In the genomic region with DNA sequence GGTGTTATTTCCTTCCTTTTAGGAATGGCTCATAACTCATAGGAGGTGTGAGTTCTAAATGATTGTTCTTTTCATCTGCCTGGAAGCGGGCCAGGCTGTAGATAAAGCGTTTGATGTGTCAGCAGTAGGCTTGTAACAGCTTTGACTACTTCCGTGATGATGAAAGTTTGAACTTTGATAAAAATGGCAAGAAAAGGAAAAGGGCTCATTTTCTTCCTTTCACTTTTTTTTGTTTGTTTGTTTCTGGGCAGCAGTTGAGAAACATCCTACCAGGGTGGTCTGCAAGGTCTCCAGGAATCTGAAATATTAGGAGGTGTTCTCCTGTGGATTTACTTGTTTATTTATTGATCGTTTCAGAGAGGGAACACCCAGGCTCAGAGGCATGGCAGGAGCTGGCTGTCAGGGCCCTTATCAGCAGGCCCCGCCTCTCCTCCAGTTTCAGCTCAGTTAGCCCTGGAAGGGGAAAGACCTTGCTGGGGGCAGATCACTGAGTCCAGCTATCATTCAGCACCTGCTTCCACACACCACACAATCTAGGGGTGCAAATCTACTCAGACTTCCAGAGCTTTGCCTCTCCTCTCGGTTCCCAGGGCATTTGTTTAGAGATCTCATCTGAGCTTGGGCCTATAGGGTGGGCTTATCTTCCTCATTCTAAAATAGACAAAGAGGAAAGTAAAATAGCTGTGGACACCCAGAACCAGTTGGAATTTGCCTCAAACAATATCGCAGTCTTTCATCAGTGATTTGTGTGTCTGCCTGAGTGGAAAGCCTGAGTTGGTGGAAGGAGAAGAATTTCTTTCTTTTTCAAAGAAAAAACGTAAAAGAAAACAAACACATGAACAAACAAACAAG, we compare ENCODE assay signal across 2 cellular contexts.
TF ChIP-seq lines count a peak whose summit lies in the region.

No MANE protein-coding gene starts in this region.

TF ChIP-seq in A549, 52 proteins besides CTCF, POLR2A, EP300 and RAD21 (continued from another document):
- TF ChIP-seq RARB (CRISPR knock-in tag; IDR thresholded peaks at IDR 0.05), result 0 out of 2 replicates have a peak, but pooled peaks have one; percentile 29
- TF ChIP-seq CHD4 (IDR thresholded peaks at IDR 0.05; ENCODE audit: borderline replicate concordance), result no peak
- no peak for TF ChIP-seq PHF8 (IDR thresholded peaks at IDR 0.05; ENCODE audit: borderline replicate concordance, low read depth)
- TF ChIP-seq FOSL2 (IDR thresholded peaks at IDR 0.05), result peak; percentile 58; the same call in 1 of the 2 replicates
- TF ChIP-seq FOSL2 (CRISPR knock-in tag; IDR thresholded peaks at IDR 0.05), result peak; percentile 67
- TF ChIP-seq MAFK (IDR thresholded peaks at IDR 0.05; ENCODE audit: partially characterized antibody), result peak; percentile 79
- peak; percentile 77 to 95 for TF ChIP-seq CEBPB (IDR thresholded peaks at IDR 0.05)
- TF ChIP-seq, protein P1, sequence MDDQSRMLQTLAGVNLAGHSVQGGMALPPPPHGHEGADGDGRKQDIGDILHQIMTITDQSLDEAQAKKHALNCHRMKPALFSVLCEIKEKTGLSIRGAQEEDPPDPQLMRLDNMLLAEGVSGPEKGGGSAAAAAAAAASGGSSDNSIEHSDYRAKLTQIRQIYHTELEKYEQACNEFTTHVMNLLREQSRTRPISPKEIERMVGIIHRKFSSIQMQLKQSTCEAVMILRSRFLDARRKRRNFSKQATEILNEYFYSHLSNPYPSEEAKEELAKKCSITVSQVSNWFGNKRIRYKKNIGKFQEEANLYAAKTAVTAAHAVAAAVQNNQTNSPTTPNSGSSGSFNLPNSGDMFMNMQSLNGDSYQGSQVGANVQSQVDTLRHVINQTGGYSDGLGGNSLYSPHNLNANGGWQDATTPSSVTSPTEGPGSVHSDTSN (IDR thresholded peaks at IDR 0.05), result no peak
- TF ChIP-seq GATA3 (IDR thresholded peaks at IDR 0.05; ENCODE audit: borderline replicate concordance), result peak; percentile 83
- TF ChIP-seq SMC3 (IDR thresholded peaks at IDR 0.05), result peak; percentile 27; the same call in 2 of the 3 replicates
- TF ChIP-seq, protein P2, sequence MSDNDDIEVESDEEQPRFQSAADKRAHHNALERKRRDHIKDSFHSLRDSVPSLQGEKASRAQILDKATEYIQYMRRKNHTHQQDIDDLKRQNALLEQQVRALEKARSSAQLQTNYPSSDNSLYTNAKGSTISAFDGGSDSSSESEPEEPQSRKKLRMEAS (IDR thresholded peaks at IDR 0.05), result peak; percentile 48; the same call in 1 of the 2 replicates
- TF ChIP-seq JUNB (IDR thresholded peaks at IDR 0.05), result peak; percentile 89

TF ChIP-seq in liver, 16 proteins besides CTCF, POLR2A, EP300 and RAD21 (continued from another document):
- TF ChIP-seq, protein P3, sequence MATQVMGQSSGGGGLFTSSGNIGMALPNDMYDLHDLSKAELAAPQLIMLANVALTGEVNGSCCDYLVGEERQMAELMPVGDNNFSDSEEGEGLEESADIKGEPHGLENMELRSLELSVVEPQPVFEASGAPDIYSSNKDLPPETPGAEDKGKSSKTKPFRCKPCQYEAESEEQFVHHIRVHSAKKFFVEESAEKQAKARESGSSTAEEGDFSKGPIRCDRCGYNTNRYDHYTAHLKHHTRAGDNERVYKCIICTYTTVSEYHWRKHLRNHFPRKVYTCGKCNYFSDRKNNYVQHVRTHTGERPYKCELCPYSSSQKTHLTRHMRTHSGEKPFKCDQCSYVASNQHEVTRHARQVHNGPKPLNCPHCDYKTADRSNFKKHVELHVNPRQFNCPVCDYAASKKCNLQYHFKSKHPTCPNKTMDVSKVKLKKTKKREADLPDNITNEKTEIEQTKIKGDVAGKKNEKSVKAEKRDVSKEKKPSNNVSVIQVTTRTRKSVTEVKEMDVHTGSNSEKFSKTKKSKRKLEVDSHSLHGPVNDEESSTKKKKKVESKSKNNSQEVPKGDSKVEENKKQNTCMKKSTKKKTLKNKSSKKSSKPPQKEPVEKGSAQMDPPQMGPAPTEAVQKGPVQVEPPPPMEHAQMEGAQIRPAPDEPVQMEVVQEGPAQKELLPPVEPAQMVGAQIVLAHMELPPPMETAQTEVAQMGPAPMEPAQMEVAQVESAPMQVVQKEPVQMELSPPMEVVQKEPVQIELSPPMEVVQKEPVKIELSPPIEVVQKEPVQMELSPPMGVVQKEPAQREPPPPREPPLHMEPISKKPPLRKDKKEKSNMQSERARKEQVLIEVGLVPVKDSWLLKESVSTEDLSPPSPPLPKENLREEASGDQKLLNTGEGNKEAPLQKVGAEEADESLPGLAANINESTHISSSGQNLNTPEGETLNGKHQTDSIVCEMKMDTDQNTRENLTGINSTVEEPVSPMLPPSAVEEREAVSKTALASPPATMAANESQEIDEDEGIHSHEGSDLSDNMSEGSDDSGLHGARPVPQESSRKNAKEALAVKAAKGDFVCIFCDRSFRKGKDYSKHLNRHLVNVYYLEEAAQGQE (IDR thresholded peaks at IDR 0.05), result peak; percentile 51
- TF ChIP-seq, protein P2 (IDR thresholded peaks at IDR 0.05), result peak; percentile 58
- TF ChIP-seq FOXA1 (IDR thresholded peaks at IDR 0.05), result no peak
- TF ChIP-seq, protein P4, sequence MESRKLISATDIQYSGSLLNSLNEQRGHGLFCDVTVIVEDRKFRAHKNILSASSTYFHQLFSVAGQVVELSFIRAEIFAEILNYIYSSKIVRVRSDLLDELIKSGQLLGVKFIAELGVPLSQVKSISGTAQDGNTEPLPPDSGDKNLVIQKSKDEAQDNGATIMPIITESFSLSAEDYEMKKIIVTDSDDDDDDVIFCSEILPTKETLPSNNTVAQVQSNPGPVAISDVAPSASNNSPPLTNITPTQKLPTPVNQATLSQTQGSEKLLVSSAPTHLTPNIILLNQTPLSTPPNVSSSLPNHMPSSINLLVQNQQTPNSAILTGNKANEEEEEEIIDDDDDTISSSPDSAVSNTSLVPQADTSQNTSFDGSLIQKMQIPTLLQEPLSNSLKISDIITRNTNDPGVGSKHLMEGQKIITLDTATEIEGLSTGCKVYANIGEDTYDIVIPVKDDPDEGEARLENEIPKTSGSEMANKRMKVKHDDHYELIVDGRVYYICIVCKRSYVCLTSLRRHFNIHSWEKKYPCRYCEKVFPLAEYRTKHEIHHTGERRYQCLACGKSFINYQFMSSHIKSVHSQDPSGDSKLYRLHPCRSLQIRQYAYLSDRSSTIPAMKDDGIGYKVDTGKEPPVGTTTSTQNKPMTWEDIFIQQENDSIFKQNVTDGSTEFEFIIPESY (IDR thresholded peaks at IDR 0.05), result peak; percentile 55
- TF ChIP-seq RXRA (IDR thresholded peaks at IDR 0.05), result peak in 1 of 2 donors; percentile 43
- TF ChIP-seq HNF4A (conservative IDR thresholded peaks at IDR 0.05), result peak; percentile 71 to 77
